Comparison of ENCODE assay signal across 16 cellular contexts in the genomic region with DNA sequence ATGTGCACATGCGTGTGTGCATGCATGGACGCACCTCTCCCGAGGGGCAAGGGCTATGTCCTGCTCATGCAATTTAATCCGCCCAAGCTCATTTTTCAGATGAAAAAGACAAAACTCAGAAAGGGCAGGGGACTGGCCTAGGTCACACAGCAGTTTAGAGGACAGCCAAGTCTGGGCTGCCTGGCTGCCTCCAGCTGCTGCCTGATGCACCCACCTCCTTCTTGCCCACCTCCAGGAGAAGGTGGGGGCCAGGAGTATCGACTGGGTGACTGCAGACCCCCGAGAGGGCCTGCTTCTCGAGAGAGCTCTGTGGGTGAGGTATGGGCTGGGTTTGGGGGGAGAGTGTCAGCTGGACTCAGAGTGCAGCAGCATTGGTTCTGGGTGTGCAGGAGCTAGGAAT.
DNase-seq lines count a peak whose midpoint lies in the region; ATAC-seq and TF ChIP-seq lines count a peak whose summit lies in the region.
"Had no signal": no experiment of that assay in that cellular context is flagged by ENCODE, and none has a peak within 500 bp of the region (broad histone marks: within the 10 kb centered on the region; RNA-seq: fewer than 3 reads in every experiment).

No MANE protein-coding gene starts in this region.

- no peaks in the 10 kb centered on the region for H3K36me3 Mint-ChIP-seq in neural crest cell (ENCODE audit: low read depth)
- H3K36me3 Mint-ChIP-seq in activated CD8-positive, alpha-beta T cell treated with anti-CD3 and anti-CD28 coated beads for 36 hours (ENCODE audit: low read depth) = no peaks in the 10 kb centered on the region
- H3K36me3 Mint-ChIP-seq: activated naive CD4-positive, alpha-beta T cell treated with anti-CD3 and anti-CD28 coated beads, Interleukin-2, amount 50 U/mL, for 24 hours had no signal

- ATAC-seq in Right ventricle myocardium inferior = no peak
- no peak for ATAC-seq in activated CD8-positive, alpha-beta T cell treated with anti-CD3 and anti-CD28 coated beads for 36 hours

- H3K4me1 ChIP-seq in fibroblast of lung (ENCODE audit: control insufficient read depth, extremely low read depth, insufficient read depth, low read length) (peaks cover 78% of the 10 kb centered on the region), uterus (peaks cover 46 to 60% of the 10 kb centered on the region in 2 donors), testis (peaks cover 81% of the 10 kb centered on the region)

- no peaks in the 10 kb centered on the region for H3K9me3 Mint-ChIP-seq in neural crest cell
- no peaks in the 10 kb centered on the region for H3K9me3 Mint-ChIP-seq in activated CD8-positive, alpha-beta T cell treated with anti-CD3 and anti-CD28 coated beads for 36 hours
- H3K9me3 Mint-ChIP-seq: activated naive CD4-positive, alpha-beta T cell treated with anti-CD3 and anti-CD28 coated beads, Interleukin-2, amount 50 U/mL, for 24 hours; CD4-positive, CD25-positive, alpha-beta regulatory T cell had no signal

- H3K4me1 Mint-ChIP-seq in neural crest cell = peaks cover 87% of the 10 kb centered on the region
- no peaks in the 10 kb centered on the region for H3K4me1 Mint-ChIP-seq in activated CD8-positive, alpha-beta T cell treated with anti-CD3 and anti-CD28 coated beads for 36 hours (ENCODE audit: low read depth)
- H3K4me1 Mint-ChIP-seq: activated naive CD4-positive, alpha-beta T cell treated with anti-CD3 and anti-CD28 coated beads, Interleukin-2, amount 50 U/mL, for 24 hours had no signal

- no peak overlapping the region for H3K9ac ChIP-seq in fibroblast of lung (ENCODE audit: insufficient read depth, low read length)

- TF ChIP-seq POLR2A in uterus (IDR thresholded peaks at IDR 0.05) (no peak), testis (IDR thresholded peaks at IDR 0.05) (no peak)

- H3K27ac ChIP-seq in fibroblast of lung (ENCODE audit: insufficient read depth, low read length) = peak overlapping the region; percentile 27
- peak overlapping the region; percentile 78 for H3K27ac ChIP-seq in uterus
- H3K27ac ChIP-seq in testis = no peak overlapping the region

- POLR2A ChIA-PET in activated CD8-positive, alpha-beta T cell treated with anti-CD3 and anti-CD28 coated beads for 36 hours (lab: Charles Lee) = no interaction called here

- H2AFZ ChIP-seq in fibroblast of lung (ENCODE audit: low read length) = no peak overlapping the region

- H3K79me2 ChIP-seq in fibroblast of lung (ENCODE audit: control insufficient read depth, insufficient read depth, low read length) = peaks cover 32% of the 10 kb centered on the region

- no peak overlapping the region for H3K4me3 ChIP-seq in fibroblast of lung (replicated peaks in 1 of 4; ENCODE audit: control extremely low read depth in 1 of 4, insufficient read depth in 1 of 4, low read depth in 3 of 4, low read length in 4 of 4)
- H3K4me3 ChIP-seq in uterus = no peak overlapping the region
- H3K4me3 ChIP-seq in testis = no peak overlapping the region

- intact Hi-C loops in Right ventricle myocardium inferior (cut with DNase I) (no loop called here), cardiac septum (cut with DNase I) (no loop called here), uterus (cut with DNase I; ENCODE audit: low total_unique reads) (no loop called here), testis (cut with DNase I; ENCODE audit: low total_unique reads) (no loop called here)
- intact Hi-C loops in activated CD8-positive, alpha-beta T cell treated with anti-CD3 and anti-CD28 coated beads for 36 hours (cut with micrococcal nuclease) = no loop called here

- CTCF ChIA-PET in activated CD8-positive, alpha-beta T cell treated with anti-CD3 and anti-CD28 coated beads for 36 hours (lab: Charles Lee) = interaction anchor here (2.8 kb wide), 1 partner anchor 14 kb away, joined by 27 read pairs; no protein-coding TSS in a partner anchor

- no peak overlapping the region for H3K4me2 ChIP-seq in fibroblast of lung (ENCODE audit: extremely low read depth, insufficient read depth, low read length)

- H3K27me3 ChIP-seq in fibroblast of lung (ENCODE audit: control insufficient read depth, insufficient read depth, low read length) (no peaks in the 10 kb centered on the region), uterus (no peaks in the 10 kb centered on the region), testis (no peaks in the 10 kb centered on the region)

- H3K4me3 Mint-ChIP-seq in neural crest cell = peak overlapping the region; percentile 41
- no peak overlapping the region for H3K4me3 Mint-ChIP-seq in activated CD8-positive, alpha-beta T cell treated with anti-CD3 and anti-CD28 coated beads for 36 hours
- H3K4me3 Mint-ChIP-seq: activated naive CD4-positive, alpha-beta T cell treated with anti-CD3 and anti-CD28 coated beads, Interleukin-2, amount 50 U/mL, for 24 hours; CD4-positive, CD25-positive, alpha-beta regulatory T cell had no signal

- no peaks in the 10 kb centered on the region for H4K20me1 ChIP-seq in fibroblast of lung (ENCODE audit: control insufficient read depth, extremely low read depth, insufficient read depth, low read length)

- H3K27me3 Mint-ChIP-seq in neural crest cell (ENCODE audit: low read depth) = no peaks in the 10 kb centered on the region
- no peaks in the 10 kb centered on the region for H3K27me3 Mint-ChIP-seq in activated CD8-positive, alpha-beta T cell treated with anti-CD3 and anti-CD28 coated beads for 36 hours
- H3K27me3 Mint-ChIP-seq: activated naive CD4-positive, alpha-beta T cell treated with anti-CD3 and anti-CD28 coated beads, Interleukin-2, amount 50 U/mL, for 24 hours; CD4-positive, CD25-positive, alpha-beta regulatory T cell had no signal

- TF ChIP-seq CTCF in fibroblast of lung (conservative IDR thresholded peaks at IDR 0.05 in 1 of 2, IDR thresholded peaks at IDR 0.05 in 1 of 2; ENCODE audit: low read depth in 1 of 2, low read length in 2 of 2) (no peak), neural crest cell (conservative IDR thresholded peaks at IDR 0.05) (no peak), uterus (IDR thresholded peaks at IDR 0.05) (no peak), testis (IDR thresholded peaks at IDR 0.05) (no peak)
- no peak for TF ChIP-seq CTCF in activated CD8-positive, alpha-beta T cell treated with anti-CD3 and anti-CD28 coated beads for 36 hours (IDR thresholded peaks at IDR 0.05)

- 67 to 70% methylated on average over 7 of the region's 7 CpGs for WGBS in testis, 2 donors

- peak; percentile 22 for DNase-seq in Right ventricle myocardium inferior (ENCODE audit: missing footprints)
- no peak for DNase-seq in cardiac septum (ENCODE audit: low spot score)
- DNase-seq in fibroblast of lung (ENCODE audit: low read depth in 2 of 2) = no peak
- no peak for DNase-seq in neural crest cell (ENCODE audit: low read depth, low spot score)
- no peak for DNase-seq in uterus
- no peak for DNase-seq in testis
- no peak for DNase-seq in GF-D8 (lab: John Stamatoyannopoulos, UW)
- no peak for DNase-seq in activated CD8-positive, alpha-beta T cell treated with anti-CD3 and anti-CD28 coated beads for 36 hours
- DNase-seq: activated CD4-positive, alpha-beta T cell treated with anti-CD3 and anti-CD28 coated beads for 1 hour; activated CD8-positive, alpha-beta memory T cell treated with anti-CD3 and anti-CD28 coated beads, Interleukin-2, amount 50 U/mL, for 4 hours; CD4-positive, CD25-positive, alpha-beta regulatory T cell; foreskin melanocyte; midbrain; NCI-H345; SIG-M5 had no signal

- no peaks in the 10 kb centered on the region for H3K9me3 ChIP-seq in fibroblast of lung (ENCODE audit: control insufficient read depth, insufficient read depth, low read depth, low read length)
- no peaks in the 10 kb centered on the region for H3K9me3 ChIP-seq in uterus
- H3K9me3 ChIP-seq in testis = no peaks in the 10 kb centered on the region

- H3K27ac Mint-ChIP-seq in neural crest cell (ENCODE audit: unreplicated experiment) = no peak overlapping the region
- H3K27ac Mint-ChIP-seq in activated CD8-positive, alpha-beta T cell treated with anti-CD3 and anti-CD28 coated beads for 36 hours = no peak overlapping the region
- H3K27ac Mint-ChIP-seq: activated naive CD4-positive, alpha-beta T cell treated with anti-CD3 and anti-CD28 coated beads, Interleukin-2, amount 50 U/mL, for 24 hours had no signal

- H3K36me3 ChIP-seq in fibroblast of lung (ENCODE audit: control insufficient read depth, insufficient read depth, low read length) (peaks cover 17% of the 10 kb centered on the region), uterus (no peaks in the 10 kb centered on the region), testis (ENCODE audit: low read depth, missing control alignments) (no peaks in the 10 kb centered on the region)

Comparison
In these comparisons a context has a peak if more than half of its experiments do, and no peak if none do; other contexts are left out.
1. H3K27ac ChIP-seq: peak in fibroblast of lung (single experiment) and uterus (2 of 2); none in testis (0 of 2).